22 cellular contexts compared by ENCODE assay signal in the genomic region with DNA sequence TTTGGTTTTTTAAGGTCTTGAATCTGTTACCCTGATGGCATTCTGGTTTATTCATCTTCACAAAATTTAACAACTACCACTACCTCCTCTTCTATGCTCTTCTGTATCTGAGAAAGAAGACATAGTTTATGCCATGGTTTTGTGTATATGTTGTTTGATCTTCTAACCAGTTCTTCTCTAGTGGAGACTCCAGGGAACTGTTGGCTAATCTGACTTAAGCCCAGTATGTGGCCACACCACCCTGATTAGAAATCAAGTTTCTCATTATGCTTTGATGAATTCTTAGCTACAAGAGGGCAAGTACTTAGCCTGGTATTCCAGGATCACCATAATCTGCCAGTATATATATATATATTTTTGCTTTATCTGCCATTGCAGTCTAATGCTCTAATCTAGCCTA.
DNase-seq lines count a peak whose midpoint lies in the region; ATAC-seq and TF ChIP-seq lines count a peak whose summit lies in the region.
"Had no signal": no experiment of that assay in that cellular context is flagged by ENCODE, and none has a peak within 500 bp of the region (broad histone marks: within the 10 kb centered on the region; RNA-seq: fewer than 3 reads in every experiment).

No MANE protein-coding gene starts in this region.

- H3K9me3 ChIP-seq in naive thymus-derived CD4-positive, alpha-beta T cell (ENCODE audit: control insufficient read depth in 2 of 3, low read length in 3 of 3) = no peaks in the 10 kb centered on the region
- H3K9me3 ChIP-seq in H9 (ENCODE audit: control insufficient read depth, low read depth, low read length) = no peaks in the 10 kb centered on the region
- H3K9me3 ChIP-seq: SJCRH30 had no signal

- H2AK5ac ChIP-seq in H9 (ENCODE audit: insufficient read length, low read length) = no peak overlapping the region

- H3K4me1 Mint-ChIP-seq in activated T-cell treated with anti-CD3 and anti-CD28 coated beads, Interleukin-2, amount 50 U/mL, for 24 hours (ENCODE audit: low read depth) = peaks cover 64% of the 10 kb centered on the region
- peaks cover 21% of the 10 kb centered on the region for H3K4me1 Mint-ChIP-seq in activated T-helper 17 cell treated with anti-CD3 and anti-CD28 coated beads, Interleukin-2, amount 50 U/mL, for 72 hours
- H3K4me1 Mint-ChIP-seq in naive thymus-derived CD4-positive, alpha-beta T cell = peaks cover 18 to 71% (median 57%) of the 10 kb centered on the region in 7 donors
- no peaks in the 10 kb centered on the region for H3K4me1 Mint-ChIP-seq in H9
- H3K4me1 Mint-ChIP-seq: GM23338 had no signal

- no peak overlapping the region for H3T11ph ChIP-seq in H9 (ENCODE audit: low read length)

- CTCF ChIA-PET in naive thymus-derived CD4-positive, alpha-beta T cell (lab: Charles Lee) = interaction anchor here (0.7 to 2.2 kb wide), 7 partner anchors 9 to 224 kb away, joined by 3 to 9 read pairs (median 4); no protein-coding TSS in a partner anchor

- H3K36me3 Mint-ChIP-seq in activated T-cell treated with anti-CD3 and anti-CD28 coated beads, Interleukin-2, amount 50 U/mL, for 24 hours (ENCODE audit: low read depth) = peaks cover 59% of the 10 kb centered on the region
- peaks cover 82% of the 10 kb centered on the region for H3K36me3 Mint-ChIP-seq in activated T-helper 17 cell treated with anti-CD3 and anti-CD28 coated beads, Interleukin-2, amount 50 U/mL, for 72 hours (ENCODE audit: low read depth)
- H3K36me3 Mint-ChIP-seq in naive thymus-derived CD4-positive, alpha-beta T cell = peaks cover 4 to 56% (median 26%) of the 10 kb centered on the region in 5 donors
- peaks cover 0 to 13% (median 8%) of the 10 kb centered on the region in 3 experiments; a peak in 5 of 7 replicates for H3K36me3 Mint-ChIP-seq in H9 (ENCODE audit: insufficient read depth in 1 of 3, low read depth in 3 of 3)

- no peak overlapping the region for H3K14ac ChIP-seq in H9 (ENCODE audit: insufficient read depth, low read length)

- POLR2A ChIA-PET in naive thymus-derived CD4-positive, alpha-beta T cell (lab: Charles Lee) = interaction anchor here (0.8 to 1.0 kb wide), 3 partner anchors 11 to 99 kb away, joined by 3 to 4 read pairs (median 4); no protein-coding TSS in a partner anchor

- no peak overlapping the region for H3K23ac ChIP-seq in H9 (ENCODE audit: insufficient read length, low read depth, low read length)

- H3K18ac ChIP-seq in H9 (ENCODE audit: insufficient read length, low read depth, low read length) = no peak overlapping the region

- H3K4me2 ChIP-seq in H9 (ENCODE audit: insufficient read depth, insufficient read length, low read length) = no peak overlapping the region
- H3K4me2 ChIP-seq: GM23338 had no signal

- H2BK5ac ChIP-seq in H9 (ENCODE audit: insufficient read length, low read length) = no peak overlapping the region

- peaks cover 0 to 4% of the 10 kb centered on the region in 2 donors for H3K4me1 ChIP-seq in naive thymus-derived CD4-positive, alpha-beta T cell (ENCODE audit: control insufficient read depth in 2 of 2, insufficient read depth in 2 of 2, low read length in 2 of 2)
- no peaks in the 10 kb centered on the region for H3K4me1 ChIP-seq in H9 (ENCODE audit: insufficient read depth, low read length)
- H3K4me1 ChIP-seq: SJCRH30 had no signal

- H3K56ac ChIP-seq in H9 (ENCODE audit: insufficient read length, low read depth, low read length) = no peak overlapping the region

- H3K79me2 ChIP-seq in H9 (ENCODE audit: insufficient read depth, low read length) = no peaks in the 10 kb centered on the region

- no peaks in the 10 kb centered on the region for H4K20me1 ChIP-seq in H9 (ENCODE audit: control insufficient read depth, insufficient read depth, insufficient read length)

- no peak overlapping the region for H2BK12ac ChIP-seq in H9 (ENCODE audit: insufficient read length, low read depth, low read length)

- no peak overlapping the region for H4K91ac ChIP-seq in H9 (ENCODE audit: insufficient read length, low read depth, low read length)

- H2BK20ac ChIP-seq in H9 (ENCODE audit: low read depth, low read length, poor library complexity, severe bottlenecking) = no peak overlapping the region

- H2AFZ ChIP-seq in H9 (ENCODE audit: low read length) = no peak overlapping the region
- H2AFZ ChIP-seq: GM23338 had no signal

- no peak overlapping the region for H3K27ac ChIP-seq in naive thymus-derived CD4-positive, alpha-beta T cell (ENCODE audit: low read depth, low read length)
- no peak overlapping the region for H3K27ac ChIP-seq in H9 (ENCODE audit: insufficient read length, low read depth, low read length)
- H3K27ac ChIP-seq: SJCRH30 had no signal

- ATAC-seq in activated T-helper 17 cell treated with anti-CD3 and anti-CD28 coated beads, Interleukin-2, amount 50 U/mL, for 72 hours (replicated peaks) = no peak
- ATAC-seq in naive thymus-derived CD4-positive, alpha-beta T cell = no peak
- no peak for ATAC-seq in HG03432 (IDR thresholded peaks at IDR 0.05; ENCODE audit: unreplicated experiment)
- ATAC-seq: GM12878, GM23338 had no signal

- H4K8ac ChIP-seq in H9 (replicated peaks; ENCODE audit: insufficient read length, low read depth, low read length) = no peak overlapping the region

- H3K4ac ChIP-seq in H9 (ENCODE audit: low read depth, low read length) = no peak overlapping the region

- no peak overlapping the region for H4K5ac ChIP-seq in H9 (ENCODE audit: insufficient read length, low read depth, low read length)

- no peak overlapping the region for H3K9ac ChIP-seq in H9 (ENCODE audit: extremely low read depth, insufficient read length, low read length)

- no peaks in the 10 kb centered on the region for H3K27me3 ChIP-seq in naive thymus-derived CD4-positive, alpha-beta T cell (ENCODE audit: control insufficient read depth in 2 of 2, insufficient read depth in 2 of 2, low read length in 2 of 2)
- H3K27me3 ChIP-seq in H9 (ENCODE audit: insufficient read depth, low read length) = no peaks in the 10 kb centered on the region
- H3K27me3 ChIP-seq: SJCRH30 had no signal

- DNase-seq in activated T-cell treated with anti-CD3 and anti-CD28 coated beads, Interleukin-2, amount 50 U/mL, for 24 hours = no peak
- no peak for DNase-seq in activated T-cell treated with anti-CD3 and anti-CD28 coated beads, Interleukin-2, amount 50 U/mL, for 1 hour
- DNase-seq in Kasumi-1 (lab: John Stamatoyannopoulos, UW) (peak; percentile 22 to 28), H9 (no peak), NCI-H446 (lab: John Stamatoyannopoulos, UW) (no peak)
- DNase-seq in naive thymus-derived CD4-positive, alpha-beta T cell = peak in 1 of 9 donors; percentile 11
- DNase-seq: AML-193, C1 segment of cervical spinal cord, DND-41, HCEC 1CT, KBM-7, NCI-H1092 treated with DMSO at 0.1 percent for 48 hours, NCI-H1436 treated with DMSO at 0.1 percent for 48 hours, NCI-H1930, NCI-H2227 treated with DMSO at 0.1 percent for 48 hours, NCI-H524, OCI-M1, SJCRH30 had no signal

- no peaks in the 10 kb centered on the region for H3K79me1 ChIP-seq in H9 (ENCODE audit: insufficient read depth, low read depth, low read length, poor library complexity, severe bottlenecking)

- H3K36me3 ChIP-seq in naive thymus-derived CD4-positive, alpha-beta T cell (ENCODE audit: control insufficient read depth in 2 of 3, insufficient read depth in 3 of 3, low read length in 3 of 3) = peaks cover 0 to 42% (median 0%) of the 10 kb centered on the region in 3 experiments

- no peaks in the 10 kb centered on the region for H3K9me3 Mint-ChIP-seq in activated T-cell treated with anti-CD3 and anti-CD28 coated beads, Interleukin-2, amount 50 U/mL, for 24 hours
- H3K9me3 Mint-ChIP-seq in activated T-helper 17 cell treated with anti-CD3 and anti-CD28 coated beads, Interleukin-2, amount 50 U/mL, for 72 hours = no peaks in the 10 kb centered on the region
- no peaks in the 10 kb centered on the region for H3K9me3 Mint-ChIP-seq in naive thymus-derived CD4-positive, alpha-beta T cell
- H3K9me3 Mint-ChIP-seq in H9 = no peaks in the 10 kb centered on the region
- H3K9me3 Mint-ChIP-seq: GM23338 had no signal

- H3K27ac Mint-ChIP-seq in activated T-cell treated with anti-CD3 and anti-CD28 coated beads, Interleukin-2, amount 50 U/mL, for 24 hours = peak overlapping the region; percentile 37
- H3K27ac Mint-ChIP-seq in activated T-helper 17 cell treated with anti-CD3 and anti-CD28 coated beads, Interleukin-2, amount 50 U/mL, for 72 hours = peak overlapping the region; percentile 42
- peak overlapping the region in 7 of 9 donors; percentile 2 to 77 (median 33) for H3K27ac Mint-ChIP-seq in naive thymus-derived CD4-positive, alpha-beta T cell
- H3K27ac Mint-ChIP-seq in H9 = no peak overlapping the region
- H3K27ac Mint-ChIP-seq: GM23338 had no signal

- intact Hi-C loops in naive thymus-derived CD4-positive, alpha-beta T cell (cut with micrococcal nuclease) = loop anchor here (2.0 to 10.0 kb wide), 4 partner anchors 13 to 223 kb away; no protein-coding TSS in a partner anchor

- no peak for TF ChIP-seq CTCF in H9 (conservative IDR thresholded peaks at IDR 0.05)

- no peak overlapping the region for H3K4me3 Mint-ChIP-seq in activated T-cell treated with anti-CD3 and anti-CD28 coated beads, Interleukin-2, amount 50 U/mL, for 24 hours
- no peak overlapping the region for H3K4me3 Mint-ChIP-seq in activated T-helper 17 cell treated with anti-CD3 and anti-CD28 coated beads, Interleukin-2, amount 50 U/mL, for 72 hours
- H3K4me3 Mint-ChIP-seq in naive thymus-derived CD4-positive, alpha-beta T cell = no peak overlapping the region
- no peak overlapping the region for H3K4me3 Mint-ChIP-seq in H9
- H3K4me3 Mint-ChIP-seq: GM23338 had no signal

- no peak overlapping the region for H2BK15ac ChIP-seq in H9 (ENCODE audit: low read depth, low read length)

- no peaks in the 10 kb centered on the region for H3K27me3 Mint-ChIP-seq in activated T-cell treated with anti-CD3 and anti-CD28 coated beads, Interleukin-2, amount 50 U/mL, for 24 hours
- no peaks in the 10 kb centered on the region for H3K27me3 Mint-ChIP-seq in activated T-helper 17 cell treated with anti-CD3 and anti-CD28 coated beads, Interleukin-2, amount 50 U/mL, for 72 hours
- no peaks in the 10 kb centered on the region for H3K27me3 Mint-ChIP-seq in naive thymus-derived CD4-positive, alpha-beta T cell
- no peaks in the 10 kb centered on the region for H3K27me3 Mint-ChIP-seq in H9 (ENCODE audit: low read depth)

- H2BK120ac ChIP-seq in H9 (ENCODE audit: low read depth, low read length, poor library complexity, severe bottlenecking) = no peak overlapping the region

- no peak overlapping the region for H3K4me3 ChIP-seq in naive thymus-derived CD4-positive, alpha-beta T cell (ENCODE audit: low read length)
- H3K4me3 ChIP-seq: GM12878, GM23338, SJCRH30 had no signal

- no peaks in the 10 kb centered on the region for H3K23me2 ChIP-seq in H9 (ENCODE audit: insufficient read length, low read depth, low read length, poor library complexity, severe bottlenecking)

Comparison
In these comparisons a context has a peak if more than half of its experiments do, and no peak if none do; other contexts are left out.
1. DNase-seq: peak in Kasumi-1 (2 of 2); none in activated T-cell treated with anti-CD3 and anti-CD28 coated beads, Interleukin-2, amount 50 U/mL, for 24 hours (single experiment), activated T-cell treated with anti-CD3 and anti-CD28 coated beads, Interleukin-2, amount 50 U/mL, for 1 hour (single experiment), H9 (single experiment) and NCI-H446 (0 of 2).
2. H3K27ac Mint-ChIP-seq: peak in activated T-cell treated with anti-CD3 and anti-CD28 coated beads, Interleukin-2, amount 50 U/mL, for 24 hours (single experiment), activated T-helper 17 cell treated with anti-CD3 and anti-CD28 coated beads, Interleukin-2, amount 50 U/mL, for 72 hours (single experiment) and naive thymus-derived CD4-positive, alpha-beta T cell (7 of 9); none in H9 (0 of 3).